In the genomic region with DNA sequence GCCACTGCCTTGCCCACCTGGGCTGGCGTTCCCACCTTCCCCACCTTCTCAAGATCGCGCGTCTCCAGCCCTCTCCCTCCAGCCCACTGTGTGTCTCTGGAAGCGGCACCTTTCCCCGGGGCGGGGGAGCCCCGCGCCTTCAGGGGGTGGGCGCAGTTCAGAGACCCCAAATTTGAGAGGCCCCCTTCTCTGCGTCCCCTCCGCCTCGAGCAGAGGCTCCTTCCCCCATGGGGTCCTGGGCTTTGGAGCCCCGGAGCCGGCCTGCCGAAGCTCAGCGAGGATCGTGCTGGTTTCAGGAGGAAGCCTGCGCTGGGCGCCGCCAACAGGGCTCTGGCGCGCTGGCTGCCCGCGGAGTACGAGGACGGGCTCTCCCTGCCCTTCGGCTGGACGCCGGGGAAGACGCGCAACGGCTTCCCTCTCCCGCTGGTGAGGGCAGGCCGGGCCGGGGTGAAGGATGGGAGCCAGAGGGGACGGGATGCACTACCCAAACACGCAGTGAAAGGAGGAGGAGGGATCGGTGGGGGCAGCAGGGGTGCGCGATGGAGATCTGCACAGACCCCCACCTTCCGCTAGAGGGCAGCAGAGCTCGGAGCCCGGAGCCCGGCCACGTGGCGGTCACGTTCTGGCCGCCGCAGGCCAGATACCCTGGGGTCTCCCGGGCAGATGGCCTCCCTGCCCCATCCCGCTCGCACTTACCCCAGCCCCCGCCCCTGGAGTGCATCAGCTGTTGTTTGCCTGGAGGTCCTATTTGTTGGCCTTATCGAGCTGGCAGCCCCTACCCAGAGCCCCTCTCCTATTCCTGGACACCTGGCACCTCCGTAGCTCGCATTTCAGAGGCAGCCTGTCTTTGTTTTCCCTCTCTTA, we compare ENCODE assay signal across 1 cellular context.
A peak's percentile ranks its signal among the peaks of the same experiment; 100 is the strongest.
TF ChIP-seq lines count a peak whose summit lies in the region.

No MANE protein-coding gene starts in this region.

TF ChIP-seq in K562, 482 proteins besides CTCF, POLR2A, EP300 and RAD21 (continues in another document):
- TF ChIP-seq, protein P1, sequence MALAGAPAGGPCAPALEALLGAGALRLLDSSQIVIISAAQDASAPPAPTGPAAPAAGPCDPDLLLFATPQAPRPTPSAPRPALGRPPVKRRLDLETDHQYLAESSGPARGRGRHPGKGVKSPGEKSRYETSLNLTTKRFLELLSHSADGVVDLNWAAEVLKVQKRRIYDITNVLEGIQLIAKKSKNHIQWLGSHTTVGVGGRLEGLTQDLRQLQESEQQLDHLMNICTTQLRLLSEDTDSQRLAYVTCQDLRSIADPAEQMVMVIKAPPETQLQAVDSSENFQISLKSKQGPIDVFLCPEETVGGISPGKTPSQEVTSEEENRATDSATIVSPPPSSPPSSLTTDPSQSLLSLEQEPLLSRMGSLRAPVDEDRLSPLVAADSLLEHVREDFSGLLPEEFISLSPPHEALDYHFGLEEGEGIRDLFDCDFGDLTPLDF (CRISPR knock-in tag; IDR thresholded peaks at IDR 0.05): no peak
- TF ChIP-seq ZNF121 (CRISPR knock-in tag; conservative IDR thresholded peaks at IDR 0.05): no peak
- TF ChIP-seq HNRNPK (IDR thresholded peaks at IDR 0.05; ENCODE audit: low read depth, low read length, poor library complexity, severe bottlenecking): no peak
- TF ChIP-seq, protein P2, sequence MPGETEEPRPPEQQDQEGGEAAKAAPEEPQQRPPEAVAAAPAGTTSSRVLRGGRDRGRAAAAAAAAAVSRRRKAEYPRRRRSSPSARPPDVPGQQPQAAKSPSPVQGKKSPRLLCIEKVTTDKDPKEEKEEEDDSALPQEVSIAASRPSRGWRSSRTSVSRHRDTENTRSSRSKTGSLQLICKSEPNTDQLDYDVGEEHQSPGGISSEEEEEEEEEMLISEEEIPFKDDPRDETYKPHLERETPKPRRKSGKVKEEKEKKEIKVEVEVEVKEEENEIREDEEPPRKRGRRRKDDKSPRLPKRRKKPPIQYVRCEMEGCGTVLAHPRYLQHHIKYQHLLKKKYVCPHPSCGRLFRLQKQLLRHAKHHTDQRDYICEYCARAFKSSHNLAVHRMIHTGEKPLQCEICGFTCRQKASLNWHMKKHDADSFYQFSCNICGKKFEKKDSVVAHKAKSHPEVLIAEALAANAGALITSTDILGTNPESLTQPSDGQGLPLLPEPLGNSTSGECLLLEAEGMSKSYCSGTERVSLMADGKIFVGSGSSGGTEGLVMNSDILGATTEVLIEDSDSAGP (CRISPR knock-in tag; IDR thresholded peaks at IDR 0.05): peak; percentile 24
- TF ChIP-seq TAF15 (IDR thresholded peaks at IDR 0.05; ENCODE audit: low read depth, low read length): no peak
- TF ChIP-seq, protein P3, sequence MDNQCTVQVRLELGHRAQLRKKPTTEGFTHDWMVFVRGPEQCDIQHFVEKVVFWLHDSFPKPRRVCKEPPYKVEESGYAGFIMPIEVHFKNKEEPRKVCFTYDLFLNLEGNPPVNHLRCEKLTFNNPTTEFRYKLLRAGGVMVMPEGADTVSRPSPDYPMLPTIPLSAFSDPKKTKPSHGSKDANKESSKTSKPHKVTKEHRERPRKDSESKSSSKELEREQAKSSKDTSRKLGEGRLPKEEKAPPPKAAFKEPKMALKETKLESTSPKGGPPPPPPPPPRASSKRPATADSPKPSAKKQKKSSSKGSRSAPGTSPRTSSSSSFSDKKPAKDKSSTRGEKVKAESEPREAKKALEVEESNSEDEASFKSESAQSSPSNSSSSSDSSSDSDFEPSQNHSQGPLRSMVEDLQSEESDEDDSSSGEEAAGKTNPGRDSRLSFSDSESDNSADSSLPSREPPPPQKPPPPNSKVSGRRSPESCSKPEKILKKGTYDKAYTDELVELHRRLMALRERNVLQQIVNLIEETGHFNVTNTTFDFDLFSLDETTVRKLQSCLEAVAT (IDR thresholded peaks at IDR 0.05): no peak
- no peak for TF ChIP-seq EGR1 (conservative IDR thresholded peaks at IDR 0.05)
- TF ChIP-seq ZNF197 (CRISPR knock-in tag; IDR thresholded peaks at IDR 0.05; ENCODE audit: low read depth): no peak
- TF ChIP-seq ZNF282 (CRISPR knock-in tag; IDR thresholded peaks at IDR 0.05): peak; percentile 88; the same call in 1 of the 2 replicates
- TF ChIP-seq ADNP (tag; IDR thresholded peaks at IDR 0.05): no peak
- TF ChIP-seq, protein P4, sequence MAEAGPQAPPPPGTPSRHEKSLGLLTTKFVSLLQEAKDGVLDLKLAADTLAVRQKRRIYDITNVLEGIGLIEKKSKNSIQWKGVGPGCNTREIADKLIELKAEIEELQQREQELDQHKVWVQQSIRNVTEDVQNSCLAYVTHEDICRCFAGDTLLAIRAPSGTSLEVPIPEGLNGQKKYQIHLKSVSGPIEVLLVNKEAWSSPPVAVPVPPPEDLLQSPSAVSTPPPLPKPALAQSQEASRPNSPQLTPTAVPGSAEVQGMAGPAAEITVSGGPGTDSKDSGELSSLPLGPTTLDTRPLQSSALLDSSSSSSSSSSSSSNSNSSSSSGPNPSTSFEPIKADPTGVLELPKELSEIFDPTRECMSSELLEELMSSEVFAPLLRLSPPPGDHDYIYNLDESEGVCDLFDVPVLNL (CRISPR knock-in tag; IDR thresholded peaks at IDR 0.05; ENCODE audit: low read depth): peak; percentile 44; the same call in 1 of the 2 replicates
- TF ChIP-seq RBBP5 (IDR thresholded peaks at IDR 0.05; ENCODE audit: borderline replicate concordance, insufficient read depth, low read length, poor library complexity, severe bottlenecking): no peak
- TF ChIP-seq MEIS2 (IDR thresholded peaks at IDR 0.05; ENCODE audit: partially characterized antibody): no peak
- TF ChIP-seq ELF2 (CRISPR knock-in tag; IDR thresholded peaks at IDR 0.05): no peak
- no peak for TF ChIP-seq DPF2 (IDR thresholded peaks at IDR 0.05)
- TF ChIP-seq EP400 (IDR thresholded peaks at IDR 0.05): peak; percentile 96
- no peak for TF ChIP-seq TRIM25 (IDR thresholded peaks at IDR 0.05; ENCODE audit: borderline replicate concordance)
- no peak for TF ChIP-seq KLF6 (CRISPR knock-in tag; IDR thresholded peaks at IDR 0.05; ENCODE audit: borderline replicate concordance)
- peak; percentile 100 for TF ChIP-seq MGA (IDR thresholded peaks at IDR 0.05)
- TF ChIP-seq ZZZ3 (IDR thresholded peaks at IDR 0.05): no peak
- no peak for TF ChIP-seq RHOXF2B (CRISPR knock-in tag; conservative IDR thresholded peaks at IDR 0.05)
- peak; percentile 99 for TF ChIP-seq MAX (CRISPR knock-in tag; IDR thresholded peaks at IDR 0.05)
- TF ChIP-seq ARHGAP35 (IDR thresholded peaks at IDR 0.05; ENCODE audit: partially characterized antibody): no peak
- TF ChIP-seq, protein P5, sequence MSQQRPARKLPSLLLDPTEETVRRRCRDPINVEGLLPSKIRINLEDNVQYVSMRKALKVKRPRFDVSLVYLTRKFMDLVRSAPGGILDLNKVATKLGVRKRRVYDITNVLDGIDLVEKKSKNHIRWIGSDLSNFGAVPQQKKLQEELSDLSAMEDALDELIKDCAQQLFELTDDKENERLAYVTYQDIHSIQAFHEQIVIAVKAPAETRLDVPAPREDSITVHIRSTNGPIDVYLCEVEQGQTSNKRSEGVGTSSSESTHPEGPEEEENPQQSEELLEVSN (IDR thresholded peaks at IDR 0.05; ENCODE audit: borderline replicate concordance in 1 of 2, extremely low read depth in 1 of 2, insufficient read depth in 1 of 2, insufficient read length in 1 of 2, low read depth in 1 of 2, low read length in 1 of 2, poor library complexity in 1 of 2, severe bottlenecking in 1 of 2): peak; percentile 99
- TF ChIP-seq ZNF584 (CRISPR knock-in tag; IDR thresholded peaks at IDR 0.05; ENCODE audit: low read depth): no peak
- no peak for TF ChIP-seq EHMT2 (IDR thresholded peaks at IDR 0.05)
- TF ChIP-seq SIX5 (IDR thresholded peaks at IDR 0.05; ENCODE audit: borderline replicate concordance in 1 of 2, insufficient read depth in 1 of 2, low read depth in 1 of 2, low read length in 2 of 2): no peak
- 0 out of 2 replicates have a peak, but pooled peaks have one; percentile 59 for TF ChIP-seq KLF16 (IDR thresholded peaks at IDR 0.05)
- peak; percentile 55 for TF ChIP-seq POLR2G (IDR thresholded peaks at IDR 0.05; ENCODE audit: low read depth, low read length)
